In genomic region chr11:75584659-75585058, GRCh38 we compare ENCODE assay signal across 8 cellular contexts. TPM values are rescaled to one million over a fixed set of nuclear protein-coding genes. Genes with fewer than 3 reads are reported as not detected.
DNase-seq lines count a peak whose midpoint lies in the region; ATAC-seq and TF ChIP-seq lines count a peak whose summit lies in the region.
"Not testable (repeated sequence)": the region's sequence is repeated elsewhere in the genome, so short reads cannot be mapped to it uniquely, and the experiment has no call there.

No MANE protein-coding gene starts in this region.

- H2BK5ac ChIP-seq in mesendoderm (ENCODE audit: low read length); neuronal stem cell (ENCODE audit: low read length): not testable (repeated sequence)

- DNase-seq in HFFc6; activated CD8-positive, alpha-beta memory T cell treated with anti-CD3 and anti-CD28 coated beads, Interleukin-2, amount 10 ng/mL, durations not matched to agents 7 days and 5 days; cardiac muscle cell (ENCODE audit: low read depth in 1 of 2, low spot score in 1 of 2); mesendoderm; neuronal stem cell (ENCODE audit: low spot score); vagina (ENCODE audit: extremely low spot score in 2 of 2): not testable (repeated sequence)

- not testable (repeated sequence) for H3K79me1 ChIP-seq in mesendoderm (ENCODE audit: low read length); neuronal stem cell (ENCODE audit: low read depth, low read length)

- not testable (repeated sequence) for H3K23ac ChIP-seq in mesendoderm (ENCODE audit: low read length); neuronal stem cell (ENCODE audit: low read depth, low read length, poor library complexity)

- H3K9me3 Mint-ChIP-seq in HFFc6; activated CD8-positive, alpha-beta memory T cell treated with anti-CD3 and anti-CD28 coated beads, Interleukin-2, amount 10 ng/mL, durations not matched to agents 7 days and 5 days (ENCODE audit: low read depth); stimulated activated naive CD8-positive, alpha-beta T cell treated with anti-CD3 and anti-CD28 coated beads, Interleukin-15, Interleukin-2, amounts not matched to agents 100 ng/mL and 50 ng/mL, for 24 hours: not testable (repeated sequence)
- H3K9me3 Mint-ChIP-seq in brain = peaks cover 0 to 15% (median 0%) of the 10 kb centered on the region in 5 experiments

- no CpG with 5 or more reads among the region's 10 CpGs for WGBS in mesendoderm (ENCODE audit: extremely low coverage, insufficient coverage, low lambda C conversion rate)
- WGBS in neuronal stem cell (ENCODE audit: extremely low coverage in 2 of 2, insufficient read length in 2 of 2, insufficient replicate concordance in 1 of 2), 2 donors = no CpG with 5 or more reads among the region's 10 CpGs

- H3K27ac ChIP-seq in cardiac muscle cell (peak overlapping the region; percentile 83), neuronal stem cell (replicated peaks; ENCODE audit: low read length) (peak overlapping the region; percentile 95), vagina (peak overlapping the region; percentile 99)
- H3K27ac ChIP-seq in mesendoderm (ENCODE audit: low read depth, low read length) = not testable (repeated sequence)

- peak overlapping the region; percentile 82 for H3K9ac ChIP-seq in mesendoderm (ENCODE audit: low read length)
- H3K9ac ChIP-seq in neuronal stem cell (ENCODE audit: low read depth, low read length, poor library complexity) = not testable (repeated sequence)

- not testable (repeated sequence) for TF ChIP-seq CTCF in HFFc6 (IDR thresholded peaks at IDR 0.05); brain (conservative IDR thresholded peaks at IDR 0.05); cardiac muscle cell (IDR thresholded peaks at IDR 0.05; ENCODE audit: low read depth, low read length); vagina (IDR thresholded peaks at IDR 0.05)

- CTCF ChIA-PET in activated CD8-positive, alpha-beta memory T cell treated with anti-CD3 and anti-CD28 coated beads, Interleukin-2, amount 10 ng/mL, durations not matched to agents 7 days and 5 days (lab: Charles Lee) = interaction anchor here (0.7 to 1.0 kb wide), 2 partner anchors 8 to 13 kb away, joined by 3 to 4 read pairs; no protein-coding TSS in a partner anchor

- peak overlapping the region; percentile 77; the same call in 1 of the 2 replicates for H3K27ac Mint-ChIP-seq in HFFc6
- H3K27ac Mint-ChIP-seq in activated CD8-positive, alpha-beta memory T cell treated with anti-CD3 and anti-CD28 coated beads, Interleukin-2, amount 10 ng/mL, durations not matched to agents 7 days and 5 days = peak overlapping the region; percentile 4
- peak overlapping the region; percentile 91 to 97 (median 94) for H3K27ac Mint-ChIP-seq in brain
- H3K27ac Mint-ChIP-seq in stimulated activated naive CD8-positive, alpha-beta T cell treated with anti-CD3 and anti-CD28 coated beads, Interleukin-15, Interleukin-2, amounts not matched to agents 100 ng/mL and 50 ng/mL, for 24 hours = not testable (repeated sequence)

- H2AK5ac ChIP-seq in mesendoderm (ENCODE audit: low read length); neuronal stem cell (ENCODE audit: low read depth, low read length): not testable (repeated sequence)

- not testable (repeated sequence) for H2BK120ac ChIP-seq in mesendoderm (ENCODE audit: low read depth, low read length); neuronal stem cell (ENCODE audit: low read depth, low read length)

- H3K4me3 Mint-ChIP-seq in HFFc6 (peak overlapping the region; percentile 85; the same call in 1 of the 2 replicates), brain (peak overlapping the region; percentile 67 to 85 (median 82))
- H3K4me3 Mint-ChIP-seq in activated CD8-positive, alpha-beta memory T cell treated with anti-CD3 and anti-CD28 coated beads, Interleukin-2, amount 10 ng/mL, durations not matched to agents 7 days and 5 days = peak overlapping the region; percentile 61
- H3K4me3 Mint-ChIP-seq in stimulated activated naive CD8-positive, alpha-beta T cell treated with anti-CD3 and anti-CD28 coated beads, Interleukin-15, Interleukin-2, amounts not matched to agents 100 ng/mL and 50 ng/mL, for 24 hours = peak overlapping the region; percentile 73

- H4K5ac ChIP-seq in mesendoderm (ENCODE audit: low read length) = not testable (repeated sequence)

- H3K14ac ChIP-seq in neuronal stem cell (ENCODE audit: low read length) = not testable (repeated sequence)

- H3K27me3 ChIP-seq in cardiac muscle cell; mesendoderm (ENCODE audit: insufficient read depth, low read length, poor library complexity); neuronal stem cell (ENCODE audit: control insufficient read depth in 3 of 3, insufficient read depth in 3 of 3, low read depth in 1 of 3, low read length in 3 of 3); vagina: not testable (repeated sequence)

- H3K4me1 ChIP-seq in cardiac muscle cell (ENCODE audit: low read depth) (peaks cover 14% of the 10 kb centered on the region), neuronal stem cell (ENCODE audit: control insufficient read depth in 2 of 2, insufficient read depth in 1 of 2, low read depth in 1 of 2, low read length in 2 of 2) (peaks cover 12% of the 10 kb centered on the region in 2 donors), vagina (peaks cover 30% of the 10 kb centered on the region)
- H3K4me1 ChIP-seq in mesendoderm (ENCODE audit: control insufficient read depth, low read depth, low read length) = not testable (repeated sequence)

- peaks cover 21% of the 10 kb centered on the region for H3K4me1 Mint-ChIP-seq in HFFc6 (ENCODE audit: low read depth)
- peaks cover 23% of the 10 kb centered on the region for H3K4me1 Mint-ChIP-seq in activated CD8-positive, alpha-beta memory T cell treated with anti-CD3 and anti-CD28 coated beads, Interleukin-2, amount 10 ng/mL, durations not matched to agents 7 days and 5 days
- H3K4me1 Mint-ChIP-seq in brain = peaks cover 31% of the 10 kb centered on the region
- H3K4me1 Mint-ChIP-seq in stimulated activated naive CD8-positive, alpha-beta T cell treated with anti-CD3 and anti-CD28 coated beads, Interleukin-15, Interleukin-2, amounts not matched to agents 100 ng/mL and 50 ng/mL, for 24 hours (ENCODE audit: low read depth) = peaks cover 20% of the 10 kb centered on the region

- H3K18ac ChIP-seq in mesendoderm (ENCODE audit: low read length); neuronal stem cell (ENCODE audit: low read length): not testable (repeated sequence)

- not testable (repeated sequence) for H3K4me2 ChIP-seq in mesendoderm (ENCODE audit: low read length); neuronal stem cell (ENCODE audit: insufficient read depth, low read length, poor library complexity, severe bottlenecking)

- H3K56ac ChIP-seq in mesendoderm (ENCODE audit: low read length) = peak overlapping the region; percentile 98

- H3K4ac ChIP-seq in mesendoderm (ENCODE audit: low read depth, low read length); neuronal stem cell (ENCODE audit: low read length): not testable (repeated sequence)

- H2BK15ac ChIP-seq in mesendoderm (replicated peaks; ENCODE audit: low read depth); neuronal stem cell (ENCODE audit: low read length): not testable (repeated sequence)

- H2AFZ ChIP-seq in neuronal stem cell (ENCODE audit: low read length) = not testable (repeated sequence)

- not testable (repeated sequence) for H3K36me3 Mint-ChIP-seq in HFFc6 (ENCODE audit: low read depth); activated CD8-positive, alpha-beta memory T cell treated with anti-CD3 and anti-CD28 coated beads, Interleukin-2, amount 10 ng/mL, durations not matched to agents 7 days and 5 days; brain; stimulated activated naive CD8-positive, alpha-beta T cell treated with anti-CD3 and anti-CD28 coated beads, Interleukin-15, Interleukin-2, amounts not matched to agents 100 ng/mL and 50 ng/mL, for 24 hours (ENCODE audit: low read depth)

- intact Hi-C loops in vagina (cut with DNase I) = loop anchor here (5.0 kb wide), 1 partner anchor 37 kb away; no protein-coding TSS in a partner anchor

- peak overlapping the region; percentile 16 for H4K91ac ChIP-seq in neuronal stem cell (ENCODE audit: low read depth, low read length, poor library complexity)

- not testable (repeated sequence) for TF ChIP-seq POLR2A in vagina (IDR thresholded peaks at IDR 0.05)

- not testable (repeated sequence) for H3K9me3 ChIP-seq in cardiac muscle cell (ENCODE audit: low read depth); neuronal stem cell (replicated peaks in 1 of 2; ENCODE audit: control insufficient read depth in 2 of 2, insufficient read depth in 1 of 2, low read depth in 1 of 2, low read length in 2 of 2); vagina

- not testable (repeated sequence) for H3K79me2 ChIP-seq in mesendoderm (ENCODE audit: control insufficient read depth, insufficient read depth, low read length)

- not testable (repeated sequence) for H2BK12ac ChIP-seq in neuronal stem cell (ENCODE audit: low read length)

- ATAC-seq in activated CD8-positive, alpha-beta memory T cell treated with anti-CD3 and anti-CD28 coated beads, Interleukin-2, amount 10 ng/mL, durations not matched to agents 7 days and 5 days = not testable (repeated sequence)

- H3K36me3 ChIP-seq in cardiac muscle cell; mesendoderm (ENCODE audit: control insufficient read depth, insufficient read depth, low read length); neuronal stem cell (replicated peaks in 1 of 2; ENCODE audit: control insufficient read depth in 2 of 2, insufficient read depth in 2 of 2, low read length in 2 of 2); vagina: not testable (repeated sequence)

- not testable (repeated sequence) for H4K8ac ChIP-seq in mesendoderm (ENCODE audit: low read depth, low read length)
- H4K8ac ChIP-seq in neuronal stem cell (ENCODE audit: low read depth, low read length) = peak overlapping the region; percentile 70

- not testable (repeated sequence) for H3K4me3 ChIP-seq in cardiac muscle cell; mesendoderm (ENCODE audit: low read length); vagina
- peak overlapping the region in 1 of 2 donors; percentile 64 for H3K4me3 ChIP-seq in neuronal stem cell (ENCODE audit: low read length in 2 of 2)

- H3K27me3 Mint-ChIP-seq in HFFc6 (ENCODE audit: insufficient read depth) = peaks cover 14% of the 10 kb centered on the region
- H3K27me3 Mint-ChIP-seq in activated CD8-positive, alpha-beta memory T cell treated with anti-CD3 and anti-CD28 coated beads, Interleukin-2, amount 10 ng/mL, durations not matched to agents 7 days and 5 days; brain; stimulated activated naive CD8-positive, alpha-beta T cell treated with anti-CD3 and anti-CD28 coated beads, Interleukin-15, Interleukin-2, amounts not matched to agents 100 ng/mL and 50 ng/mL, for 24 hours: not testable (repeated sequence)

RNA-seq across cellular contexts. Expression of gene SERPINH1, which starts 22.6 kb away (rescaled TPM):
- 100 to 1,000 TPM; 527 to 680 (median 557) TPM for total RNA-seq in HFFc6 (2021; fragmentation: NEBNext Ultra II Directional; extraction: Animal tissue kit (Norgen Biotek cat#: 25700))
- 10 to 100 TPM in 1 of 2 experiments, 1 to 10 TPM in 1; 8.1 to 10.6 TPM for total RNA-seq in activated CD8-positive, alpha-beta memory T cell treated with anti-CD3 and anti-CD28 coated beads, Interleukin-2, amount 10 ng/mL, durations not matched to agents 7 days and 5 days
- polyA plus RNA-seq in brain (ENCODE audit: insufficient read depth, low read depth, low replicate concordance) (53.2 TPM), cardiac muscle cell (441 and 444 TPM in 2 replicates)
- total RNA-seq in cardiac muscle cell (955 and 1,181 TPM in 2 replicates), vagina (257 TPM)
- 398 TPM for polyA plus RNA-seq in mesendoderm (2013, experiment 1 of 2)
- polyA plus RNA-seq in mesendoderm (2013, experiment 2 of 2) = 396 TPM
- 246 TPM for polyA plus RNA-seq in neuronal stem cell (2013, experiment 1 of 2)
- 246 TPM for polyA plus RNA-seq in neuronal stem cell (2013, experiment 2 of 2)

RNA-seq across cellular contexts. Expression of gene GDPD5, which starts 58.9 kb away (rescaled TPM):
- total RNA-seq in HFFc6 (2021; fragmentation: NEBNext Ultra II Directional; extraction: Animal tissue kit (Norgen Biotek cat#: 25700)) = 1 to 10 TPM; 2.5 to 5.7 (median 4.2) TPM
- 10 to 100 TPM; 11.3 to 33.9 TPM for total RNA-seq in activated CD8-positive, alpha-beta memory T cell treated with anti-CD3 and anti-CD28 coated beads, Interleukin-2, amount 10 ng/mL, durations not matched to agents 7 days and 5 days
- polyA plus RNA-seq in brain (ENCODE audit: insufficient read depth, low read depth, low replicate concordance) = 18.9 TPM
- total RNA-seq in cardiac muscle cell = 5.8 and 19.4 TPM in 2 replicates
- 6.6 and 16.6 TPM in 2 replicates for polyA plus RNA-seq in cardiac muscle cell
- 10.9 TPM for polyA plus RNA-seq in mesendoderm (2013, experiment 1 of 2)
- 11.4 TPM for polyA plus RNA-seq in mesendoderm (2013, experiment 2 of 2)
- 10.9 TPM for polyA plus RNA-seq in neuronal stem cell (2013, experiment 1 of 2)
- polyA plus RNA-seq in neuronal stem cell (2013, experiment 2 of 2) = 11.1 TPM
- 36.6 TPM for total RNA-seq in vagina

Comparison
In these comparisons a context has a peak if more than half of its experiments do, and no peak if none do; other contexts are left out.
1. RNA of gene SERPINH1, which starts 22.6 kb away (total RNA-seq): 955 to 1,181 TPM in cardiac muscle cell, 527 to 680 TPM in HFFc6 and 257 TPM in vagina (single experiment); 8.1 to 10.6 TPM in activated CD8-positive, alpha-beta memory T cell treated with anti-CD3 and anti-CD28 coated beads, Interleukin-2, amount 10 ng/mL, durations not matched to agents 7 days and 5 days; every median in the first group is over 10 times any median in the second.
2. Peak in every context shown above with its lines, with median percentiles within 50 percentile points of each other: H3K4me3 Mint-ChIP-seq.